8 cellular contexts compared by ENCODE assay signal in genomic region chr16:88650749-88651275, GRCh38. TPM values are rescaled to one million over a fixed set of nuclear protein-coding genes. Genes with fewer than 3 reads are reported as not detected.
A peak's percentile ranks its signal among the peaks of the same experiment; 100 is the strongest.
DNase-seq lines count a peak whose midpoint lies in the region; ATAC-seq and TF ChIP-seq lines count a peak whose summit lies in the region.

Gene CYBA, minus strand, starts transcription at chr16:88651053. Its CDS starts 40 bp downstream, at chr16:88651013.

- no peaks in the 10 kb centered on the region for H3K9me2 ChIP-seq in GM23338 (ENCODE audit: insufficient read depth)

- H3K27ac Mint-ChIP-seq in GM23338 = peak within 1 kb of the TSS; percentile 44

- peak within 1 kb of the TSS; percentile 78 for H3K4me3 ChIP-seq in GM08714 (ENCODE audit: low read length)
- peak within 1 kb of the TSS; percentile 96 for H3K4me3 ChIP-seq in GM23338
- H3K4me3 ChIP-seq in MG63 = peak within 1 kb of the TSS; percentile 37
- H3K4me3 ChIP-seq in mesenchymal stem cell (ENCODE audit: insufficient read depth in 1 of 2, low read depth in 1 of 2, low read length in 2 of 2) = peak within 1 kb of the TSS; percentile 82 to 89

- H3K79me2 ChIP-seq in GM23338 (replicated peaks; ENCODE audit: insufficient read depth) = peaks cover 14% of the 10 kb centered on the region; the same call in 1 of the 2 replicates

- peak; percentile 87 for ATAC-seq in GM23338

- peaks cover 8% of the 10 kb centered on the region; the same call in 2 of the 3 replicates for H3K4me1 Mint-ChIP-seq in GM23338

- H3K14ac ChIP-seq in mesenchymal stem cell (ENCODE audit: low read length in 2 of 2) = peak within 1 kb of the TSS in 1 of 2 experiments; percentile 96

- no peak for TF ChIP-seq CTCF in GM23338 (conservative IDR thresholded peaks at IDR 0.05; ENCODE audit: low read depth in 2 of 2)

- H3K27ac ChIP-seq in GM23338 (ENCODE audit: low read depth) (peak within 1 kb of the TSS; percentile 76; the same call in 1 of the 2 replicates), mesenchymal stem cell (ENCODE audit: low read length, poor library complexity, severe bottlenecking) (peak within 1 kb of the TSS; percentile 50)

- H2BK120ac ChIP-seq in mesenchymal stem cell (ENCODE audit: low read depth, low read length) = peak within 1 kb of the TSS; percentile 87

- H3K4me1 ChIP-seq in GM23338 (ENCODE audit: insufficient read depth) = peaks cover 11% of the 10 kb centered on the region; the same call in 1 of the 2 replicates
- H3K4me1 ChIP-seq in mesenchymal stem cell (ENCODE audit: control insufficient read depth, insufficient read depth, low read depth, low read length) = peaks cover 46% of the 10 kb centered on the region

- H3K18ac ChIP-seq in mesenchymal stem cell (ENCODE audit: low read depth in 1 of 2, low read length in 2 of 2) = peak within 1 kb of the TSS; percentile 61 to 92

- H3F3A ChIP-seq in GM23338 (replicated peaks; ENCODE audit: low read depth) = 0 out of 2 replicates have a peak, but pooled peaks cover 4% of the 10 kb centered on the region

- H3K4ac ChIP-seq in mesenchymal stem cell (ENCODE audit: low read depth in 1 of 2, low read length in 2 of 2) = peak within 1 kb of the TSS; percentile 21 to 25

- H3K9me3 Mint-ChIP-seq in GM23338 = no peaks in the 10 kb centered on the region

- no peaks in the 10 kb centered on the region for H3K27me3 ChIP-seq in GM23338 (ENCODE audit: insufficient read depth)
- no peaks in the 10 kb centered on the region for H3K27me3 ChIP-seq in MG63
- no peaks in the 10 kb centered on the region for H3K27me3 ChIP-seq in mesenchymal stem cell (ENCODE audit: control insufficient read depth in 1 of 2, insufficient read depth in 1 of 2, low read length in 2 of 2)

- peak within 1 kb of the TSS; percentile 18 for H2AK5ac ChIP-seq in mesenchymal stem cell (ENCODE audit: low read length, severe bottlenecking)

- H3K79me1 ChIP-seq in mesenchymal stem cell (replicated peaks; ENCODE audit: low read length, poor library complexity, severe bottlenecking) = peaks cover 20% of the 10 kb centered on the region

- H2AFZ ChIP-seq in GM23338 (no peak within 1 kb of the TSS), mesenchymal stem cell (ENCODE audit: low read depth, low read length) (peak within 1 kb of the TSS; percentile 46)

- peak within 1 kb of the TSS; percentile 83 for H4K8ac ChIP-seq in mesenchymal stem cell (ENCODE audit: low read length)

- H3K27me3 Mint-ChIP-seq in GM23338 (ENCODE audit: insufficient read depth, low read depth, poor library complexity) = peaks cover 4% of the 10 kb centered on the region

- peaks cover 17% of the 10 kb centered on the region for H3K36me3 Mint-ChIP-seq in GM23338 (ENCODE audit: low read depth)

- DNase-seq in GM23338 (ENCODE audit: low spot score) = peak; percentile 81
- peak; percentile 43 for DNase-seq in MG63
- peak; percentile 57 to 61 for DNase-seq in activated CD4-positive, alpha-beta T cell treated with anti-CD3 and anti-CD28 coated beads, Interleukin-2, amount 50 U/mL, for 4 hours
- DNase-seq in effector CD4-positive, alpha-beta T cell = peak; percentile 63
- DNase-seq in mesenchymal stem cell = peak; percentile 84
- peak; percentile 86 to 88 for DNase-seq in stimulated activated CD8-positive, alpha-beta memory T cell treated with anti-CD3 and anti-CD28 coated beads, Interleukin-15, amount 100 ng/mL, for 48 hours (ENCODE audit: low read depth in 2 of 2)
- no peak for DNase-seq in inferior parietal cortex (ENCODE audit: extremely low spot score)

- H3K4me2 ChIP-seq in GM23338 (peak within 1 kb of the TSS; percentile 98), mesenchymal stem cell (ENCODE audit: low read length, poor library complexity, severe bottlenecking) (peak within 1 kb of the TSS; percentile 75)

- peaks cover 7% of the 10 kb centered on the region; the same call in 1 of the 2 replicates for H4K20me1 ChIP-seq in GM23338 (replicated peaks; ENCODE audit: insufficient read depth)

- peak within 1 kb of the TSS; percentile 48 for H2BK5ac ChIP-seq in mesenchymal stem cell (ENCODE audit: low read depth, low read length, poor library complexity, severe bottlenecking)

- H2BK12ac ChIP-seq in mesenchymal stem cell (ENCODE audit: low read length in 2 of 2) = peak within 1 kb of the TSS in 1 of 2 experiments; percentile 76

- peak within 1 kb of the TSS; percentile 87 for H3K4me3 Mint-ChIP-seq in GM23338

- H2BK15ac ChIP-seq in mesenchymal stem cell (ENCODE audit: low read depth, poor library complexity, severe bottlenecking) = peak within 1 kb of the TSS; percentile 26

- WGBS in mesenchymal stem cell = under 1% methylated on average over 39 of the region's 41 CpGs

- peak within 1 kb of the TSS; percentile 83 for H4K91ac ChIP-seq in mesenchymal stem cell (ENCODE audit: low read length)

- H3K9me3 ChIP-seq in MG63 (no peaks in the 10 kb centered on the region), mesenchymal stem cell (ENCODE audit: control insufficient read depth, low read length) (no peaks in the 10 kb centered on the region)

- peak within 1 kb of the TSS in 1 of 2 experiments; percentile 85 for H3K23ac ChIP-seq in mesenchymal stem cell (ENCODE audit: low read length in 2 of 2)

- peak within 1 kb of the TSS; percentile 86 for H3K9ac ChIP-seq in mesenchymal stem cell (ENCODE audit: low read length)

- H3K36me3 ChIP-seq in GM23338 (ENCODE audit: insufficient read depth) (no peaks in the 10 kb centered on the region; the same call in 1 of the 2 replicates), MG63 (no peaks in the 10 kb centered on the region), mesenchymal stem cell (ENCODE audit: control insufficient read depth in 1 of 2, insufficient read depth in 2 of 2, low read depth in 1 of 2, low read length in 2 of 2) (peaks cover 28 to 63% of the 10 kb centered on the region in 2 experiments)

TF ChIP-seq in GM23338, 12 proteins besides CTCF, POLR2A, EP300 and RAD21:
- TF ChIP-seq REST (IDR thresholded peaks at IDR 0.05; ENCODE audit: unreplicated experiment) (no peak), POLR2AphosphoS5 (IDR thresholded peaks at IDR 0.05; ENCODE audit: low read depth) (peak; percentile 96), ZNF114 (CRISPR knock-in tag; IDR thresholded peaks at IDR 0.05) (no peak)
- TF ChIP-seq, protein P1, sequence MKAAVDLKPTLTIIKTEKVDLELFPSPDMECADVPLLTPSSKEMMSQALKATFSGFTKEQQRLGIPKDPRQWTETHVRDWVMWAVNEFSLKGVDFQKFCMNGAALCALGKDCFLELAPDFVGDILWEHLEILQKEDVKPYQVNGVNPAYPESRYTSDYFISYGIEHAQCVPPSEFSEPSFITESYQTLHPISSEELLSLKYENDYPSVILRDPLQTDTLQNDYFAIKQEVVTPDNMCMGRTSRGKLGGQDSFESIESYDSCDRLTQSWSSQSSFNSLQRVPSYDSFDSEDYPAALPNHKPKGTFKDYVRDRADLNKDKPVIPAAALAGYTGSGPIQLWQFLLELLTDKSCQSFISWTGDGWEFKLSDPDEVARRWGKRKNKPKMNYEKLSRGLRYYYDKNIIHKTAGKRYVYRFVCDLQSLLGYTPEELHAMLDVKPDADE (IDR thresholded peaks at IDR 0.05) = no peak; the same call in 1 of the 2 replicates

RNA-seq across cellular contexts. Expression of gene CYBA, which starts in this region (rescaled TPM):
- 228 and 275 TPM in 2 replicates for total RNA-seq in GM23338 (2014; rRNA removed; shearing (Covaris generic))
- 281 and 285 TPM in 2 replicates for polyA plus RNA-seq in GM23338 (2016; fragmentation: Nextera tagmentation; extraction: Ambion mirVana)
- 10.7 and 21.2 TPM in 2 replicates for total RNA-seq in MG63 (2014; rRNA removed; shearing (Covaris generic); ENCODE audit: low replicate concordance)
- 319 TPM for polyA plus RNA-seq in mesenchymal stem cell (2013, experiment 1 of 2)
- polyA plus RNA-seq in mesenchymal stem cell (2013, experiment 2 of 2) = 325 TPM

Comparison
In these comparisons a context has a peak if more than half of its experiments do, and no peak if none do; other contexts are left out.
1. RNA of gene CYBA (total RNA-seq): 228 to 275 TPM in GM23338; 10.7 to 21.2 TPM in MG63; every median in the first group is over 10 times any median in the second.
2. H3K4me3 ChIP-seq: peak in every context shown above with its lines; median percentile 96 in GM23338; 86 in mesenchymal stem cell; 78 in GM08714; 37 in MG63.